8 cellular contexts compared by ENCODE assay signal in the genomic region with DNA sequence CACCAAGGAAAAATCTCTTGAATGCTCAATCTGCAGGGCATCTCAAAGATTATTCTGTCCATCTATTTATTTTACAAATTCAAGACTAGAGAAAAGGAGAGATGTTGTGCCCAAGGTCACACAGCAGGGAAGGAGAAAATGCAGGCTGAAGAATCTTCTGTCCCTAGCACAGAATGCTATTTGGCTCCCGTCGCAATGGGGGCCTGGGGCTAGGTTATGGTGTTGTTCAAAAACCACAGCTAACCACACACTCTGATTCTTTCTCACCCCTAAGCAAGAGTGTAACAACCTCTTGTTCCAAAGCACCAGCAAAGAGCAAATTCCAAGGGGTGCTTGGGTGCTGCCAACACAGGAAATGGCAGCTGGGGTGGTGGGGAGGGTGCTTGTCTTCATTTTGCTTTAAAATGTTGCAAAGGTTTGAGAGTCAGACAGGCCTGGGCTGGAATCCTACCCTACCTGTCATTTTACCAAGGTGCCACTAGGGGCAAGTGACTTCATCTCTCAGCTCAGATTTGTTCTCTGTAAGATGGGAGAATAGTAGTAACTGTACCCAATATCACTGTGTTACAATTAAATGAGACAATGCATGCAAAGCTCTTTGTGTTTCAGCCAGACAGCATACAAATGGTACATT.
DNase-seq lines count a peak whose midpoint lies in the region; TF ChIP-seq lines count a peak whose summit lies in the region.

No MANE protein-coding gene starts in this region.

- H3K4me3 ChIP-seq in HAP-1 (no peak overlapping the region), NB4 (ENCODE audit: low read depth, low read length) (no peak overlapping the region), fibroblast of pulmonary artery (replicated peaks; ENCODE audit: low read depth, low read length) (no peak overlapping the region), tibial nerve (no peak overlapping the region)

- H3K9me3 ChIP-seq in HAP-1: no peaks in the 10 kb centered on the region
- H3K9me3 ChIP-seq in tibial nerve: no peaks in the 10 kb centered on the region

- H3K36me3 ChIP-seq in HAP-1 (replicated peaks) (no peaks in the 10 kb centered on the region), tibial nerve (peaks cover 0 to 4% (median 0%) of the 10 kb centered on the region in 3 donors)

- H3K27ac ChIP-seq in tibial nerve: no peak overlapping the region

- in situ Hi-C loops in HAP-1 (cut with MboI; ENCODE audit: low sequenced_read_pairs): no loop called here

- no peak for TF ChIP-seq EP300 in tibial nerve (IDR thresholded peaks at IDR 0.05)

- TF ChIP-seq POLR2A in NB4 (IDR thresholded peaks at IDR 0.05; ENCODE audit: extremely low read depth, insufficient read length): no peak
- TF ChIP-seq POLR2A in tibial nerve (IDR thresholded peaks at IDR 0.05): no peak

- WGBS in tibial nerve, 2 donors: 87 to 91% methylated on average over 2 of the region's 2 CpGs

- DNase-seq in DMS 273 (lab: John Stamatoyannopoulos, UW; ENCODE audit: unreplicated experiment) (peak; percentile 39), DMS 273 treated with DMSO at 0.1 percent for 48 hours (lab: John Stamatoyannopoulos, UW) (no peak), HAP-1 (ENCODE audit: low spot score in 2 of 2) (peak; percentile 24 to 39), NB4 (ENCODE audit: low read depth) (peak; percentile 3), fibroblast of pulmonary artery (ENCODE audit: low read depth) (peak; percentile 39), tibial nerve (ENCODE audit: low spot score in 2 of 2) (no peak), NCI-H1694 (lab: John Stamatoyannopoulos, UW) (no peak)
- DNase-seq in NK-92 treated with Interleukin-12 subunit alpha and Interleukin-12 subunit beta, amount 100 ng/mL, for 24 hours (lab: John Stamatoyannopoulos, UW): no peak

- peak; percentile 53 for TF ChIP-seq CTCF in NB4 (IDR thresholded peaks at IDR 0.05; ENCODE audit: low read depth, low read length)
- peak; percentile 65 for TF ChIP-seq CTCF in fibroblast of pulmonary artery (IDR thresholded peaks at IDR 0.05; ENCODE audit: low read length, missing control alignments)
- peak; percentile 5 to 46 (median 35) for TF ChIP-seq CTCF in tibial nerve (IDR thresholded peaks at IDR 0.05)

- H3K4me1 ChIP-seq in HAP-1: no peaks in the 10 kb centered on the region
- H3K4me1 ChIP-seq in tibial nerve: peaks cover 0 to 6% (median 0%) of the 10 kb centered on the region in 4 donors

- H3K27me3 ChIP-seq in HAP-1 (ENCODE audit: low read depth) (no peaks in the 10 kb centered on the region), tibial nerve (no peaks in the 10 kb centered on the region)

Comparison
In these comparisons a context has a peak if more than half of its experiments do, and no peak if none do; other contexts are left out.
1. DNase-seq: peak in DMS 273 (single experiment), HAP-1 (2 of 2), NB4 (single experiment) and fibroblast of pulmonary artery (single experiment); none in DMS 273 treated with DMSO at 0.1 percent for 48 hours (single experiment), tibial nerve (0 of 2), NK-92 treated with Interleukin-12 subunit alpha and Interleukin-12 subunit beta, amount 100 ng/mL, for 24 hours (single experiment) and NCI-H1694 (single experiment).
2. Peak in every context shown above with its lines, with median percentiles within 50 percentile points of each other: CTCF ChIP-seq.